Comparison of ENCODE assay signal across 14 cellular contexts in genomic region chr10:89503633-89504345, GRCh38. TPM values are rescaled to one million over a fixed set of nuclear protein-coding genes. Genes with fewer than 3 reads are reported as not detected.
DNase-seq lines count a peak whose midpoint lies in the region; ATAC-seq lines count a peak whose summit lies in the region.
"Had no signal": no experiment of that assay in that cellular context is flagged by ENCODE, and none has a peak within 500 bp of the region (broad histone marks: within the 10 kb centered on the region; RNA-seq: fewer than 3 reads in every experiment).

No MANE protein-coding gene starts in this region.

- H3K4me3 Mint-ChIP-seq in activated T-helper 2 cell treated with anti-CD3 and anti-CD28 coated beads, Interferon-gamma antibody, Interleukin-2, Interleukin-4, amounts not matched to agents 10 μg/mL and 5 μg/mL and 100 μg/mL, durations not matched to agents 14 hours and 24 hours and 36 hours (ENCODE audit: low read depth): no peak overlapping the region
- H3K4me3 Mint-ChIP-seq in memory B cell: no peak overlapping the region
- H3K4me3 Mint-ChIP-seq: natural killer cell treated with Interleukin-12 subunit alpha and Interleukin-12 subunit beta and Interleukin-15 and Interleukin-18, amount 100 ng/mL, for 72 hours had no signal

- DNase-seq in EH (ENCODE audit: low read depth): peak; percentile 59
- DNase-seq in KBM-7: peak; percentile 47
- DNase-seq in activated T-helper 2 cell treated with anti-CD3 and anti-CD28 coated beads, Interferon-gamma antibody, Interleukin-2, Interleukin-4, amounts not matched to agents 10 μg/mL and 5 μg/mL and 100 μg/mL, durations not matched to agents 14 hours and 24 hours and 36 hours (ENCODE audit: low spot score): no peak
- no peak for DNase-seq in memory B cell (ENCODE audit: low spot score in 2 of 2)
- no peak for DNase-seq in NCI-H226
- no peak for DNase-seq in iPS-NIHi7 (ENCODE audit: extremely low spot score)
- no peak for DNase-seq in NCI-H2196 (lab: John Stamatoyannopoulos, UW; ENCODE audit: unreplicated experiment)
- DNase-seq: DND-41; Karpas-422; NCI-H1694; NCI-H446 treated with DMSO at 0.1 percent for 48 hours; stimulated activated CD4-positive, alpha-beta T cell treated with anti-CD3 and anti-CD28 coated beads, Interleukin-1b, Interleukin-23, amount 100 ng/mL, for 48 hours had no signal

- intact Hi-C loops in activated T-helper 2 cell treated with anti-CD3 and anti-CD28 coated beads, Interferon-gamma antibody, Interleukin-2, Interleukin-4, amounts not matched to agents 10 μg/mL and 5 μg/mL and 100 μg/mL, durations not matched to agents 14 hours and 24 hours and 36 hours (cut with micrococcal nuclease): no loop called here

- H3K9me3 Mint-ChIP-seq in activated T-helper 2 cell treated with anti-CD3 and anti-CD28 coated beads, Interferon-gamma antibody, Interleukin-2, Interleukin-4, amounts not matched to agents 10 μg/mL and 5 μg/mL and 100 μg/mL, durations not matched to agents 14 hours and 24 hours and 36 hours: no peaks in the 10 kb centered on the region
- peaks cover 1% of the 10 kb centered on the region for H3K9me3 Mint-ChIP-seq in memory B cell
- H3K9me3 Mint-ChIP-seq: natural killer cell treated with Interleukin-12 subunit alpha and Interleukin-12 subunit beta and Interleukin-15 and Interleukin-18, amount 100 ng/mL, for 72 hours had no signal

- ATAC-seq in memory B cell (ENCODE audit: low read depth): peak; percentile 27
- ATAC-seq: natural killer cell treated with Interleukin-12 subunit alpha and Interleukin-12 subunit beta and Interleukin-15 and Interleukin-18, amount 100 ng/mL, for 72 hours had no signal

- H3K27me3 Mint-ChIP-seq in activated T-helper 2 cell treated with anti-CD3 and anti-CD28 coated beads, Interferon-gamma antibody, Interleukin-2, Interleukin-4, amounts not matched to agents 10 μg/mL and 5 μg/mL and 100 μg/mL, durations not matched to agents 14 hours and 24 hours and 36 hours (ENCODE audit: low read depth): peaks cover 21% of the 10 kb centered on the region
- H3K27me3 Mint-ChIP-seq in memory B cell: peaks cover 5% of the 10 kb centered on the region

- in situ Hi-C loops in KBM-7 (cut with MboI; ENCODE audit: low pct_unique_long_range_greater_than_20kb, low sequenced_read_pairs): no loop called here

- H3K4me1 Mint-ChIP-seq in activated T-helper 2 cell treated with anti-CD3 and anti-CD28 coated beads, Interferon-gamma antibody, Interleukin-2, Interleukin-4, amounts not matched to agents 10 μg/mL and 5 μg/mL and 100 μg/mL, durations not matched to agents 14 hours and 24 hours and 36 hours (ENCODE audit: low read depth): peaks cover 12% of the 10 kb centered on the region
- H3K4me1 Mint-ChIP-seq in memory B cell: peaks cover 5% of the 10 kb centered on the region

- no peaks in the 10 kb centered on the region for H3K36me3 Mint-ChIP-seq in activated T-helper 2 cell treated with anti-CD3 and anti-CD28 coated beads, Interferon-gamma antibody, Interleukin-2, Interleukin-4, amounts not matched to agents 10 μg/mL and 5 μg/mL and 100 μg/mL, durations not matched to agents 14 hours and 24 hours and 36 hours (ENCODE audit: low read depth)
- peaks cover 2% of the 10 kb centered on the region for H3K36me3 Mint-ChIP-seq in memory B cell
- H3K36me3 Mint-ChIP-seq: activated naive CD4-positive, alpha-beta T cell treated with anti-CD3 and anti-CD28 coated beads, Interleukin-2, amount 50 U/mL, for 72 hours; natural killer cell treated with Interleukin-12 subunit alpha and Interleukin-12 subunit beta and Interleukin-15 and Interleukin-18, amount 100 ng/mL, for 72 hours had no signal

- H3K27ac Mint-ChIP-seq in activated T-helper 2 cell treated with anti-CD3 and anti-CD28 coated beads, Interferon-gamma antibody, Interleukin-2, Interleukin-4, amounts not matched to agents 10 μg/mL and 5 μg/mL and 100 μg/mL, durations not matched to agents 14 hours and 24 hours and 36 hours: peak overlapping the region; percentile 35
- H3K27ac Mint-ChIP-seq in memory B cell: no peak overlapping the region
- H3K27ac Mint-ChIP-seq: activated naive CD4-positive, alpha-beta T cell treated with anti-CD3 and anti-CD28 coated beads, Interleukin-2, amount 50 U/mL, for 72 hours; natural killer cell treated with Interleukin-12 subunit alpha and Interleukin-12 subunit beta and Interleukin-15 and Interleukin-18, amount 100 ng/mL, for 72 hours had no signal

RNA-seq across cellular contexts. Expression of gene SLC16A12, which starts 31.6 kb away (rescaled TPM):
- not detected in 2 replicates for total RNA-seq in activated T-helper 2 cell treated with anti-CD3 and anti-CD28 coated beads, Interferon-gamma antibody, Interleukin-2, Interleukin-4, amounts not matched to agents 10 μg/mL and 5 μg/mL and 100 μg/mL, durations not matched to agents 14 hours and 24 hours and 36 hours
- total RNA-seq: activated naive CD4-positive, alpha-beta T cell treated with anti-CD3 and anti-CD28 coated beads, Interleukin-2, amount 50 U/mL, for 72 hours; natural killer cell treated with Interleukin-12 subunit alpha and Interleukin-12 subunit beta and Interleukin-15 and Interleukin-18, amount 100 ng/mL, for 72 hours had no signal

Comparison
In these comparisons a context has a peak if more than half of its experiments do, and no peak if none do; other contexts are left out.
1. DNase-seq: peak in EH (single experiment) and KBM-7 (single experiment); none in activated T-helper 2 cell treated with anti-CD3 and anti-CD28 coated beads, Interferon-gamma antibody, Interleukin-2, Interleukin-4, amounts not matched to agents 10 μg/mL and 5 μg/mL and 100 μg/mL, durations not matched to agents 14 hours and 24 hours and 36 hours (single experiment), memory B cell (0 of 2), NCI-H226 (single experiment), iPS-NIHi7 (single experiment) and NCI-H2196 (single experiment).